ENCODE assay signal across 16 cellular contexts in the genomic region with DNA sequence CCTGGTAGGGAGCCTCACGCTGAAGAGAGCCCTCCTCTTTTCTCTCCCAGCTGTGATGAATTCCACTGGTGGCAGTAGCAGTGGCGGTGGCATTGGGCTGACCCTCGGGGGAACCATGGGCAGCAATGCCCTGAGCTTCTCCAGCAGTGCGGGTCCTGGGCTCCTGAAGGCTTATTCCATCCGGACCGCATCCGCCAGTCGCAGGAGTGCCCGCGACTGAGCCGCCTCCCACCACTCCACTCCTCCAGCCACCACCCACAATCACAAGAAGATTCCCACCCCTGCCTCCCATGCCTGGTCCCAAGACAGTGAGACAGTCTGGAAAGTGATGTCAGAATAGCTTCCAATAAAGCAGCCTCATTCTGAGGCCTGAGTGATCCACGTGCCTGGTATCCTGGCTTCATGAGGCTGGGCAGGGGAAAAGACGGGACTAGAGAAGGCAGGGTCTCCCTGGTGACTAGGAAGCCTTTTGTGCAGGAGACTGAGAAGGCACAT. TPM values are rescaled to one million over a fixed set of nuclear protein-coding genes. Genes with fewer than 3 reads are reported as not detected.
A peak's percentile ranks its signal among the peaks of the same experiment; 100 is the strongest.
DNase-seq lines count a peak whose midpoint lies in the region; TF ChIP-seq lines count a peak whose summit lies in the region.
"Had no signal": no experiment of that assay in that cellular context is flagged by ENCODE, and none has a peak within 500 bp of the region (broad histone marks: within the 10 kb centered on the region; RNA-seq: fewer than 3 reads in every experiment).

No MANE protein-coding gene starts in this region.

- intact Hi-C loops in breast epithelium (cut with DNase I; ENCODE audit: low total_unique reads) (no loop called here), transverse colon (cut with DNase I; ENCODE audit: low total_unique reads) (no loop called here)

- no peaks in the 10 kb centered on the region for H3K36me3 ChIP-seq in breast epithelium
- H3K36me3 ChIP-seq in transverse colon = no peaks in the 10 kb centered on the region

- H3K27me3 ChIP-seq in breast epithelium (no peaks in the 10 kb centered on the region), transverse colon (peaks cover 20% of the 10 kb centered on the region)

- TF ChIP-seq CTCF in breast epithelium (IDR thresholded peaks at IDR 0.05) (no peak), neural crest cell (conservative IDR thresholded peaks at IDR 0.05) (no peak), transverse colon (IDR thresholded peaks at IDR 0.05) (no peak)

- in situ Hi-C loops in transverse colon (cut with MboI; ENCODE audit: low pct_ligation_motif_present in 1 of 4, low pct_unique_long_range_greater_than_20kb in 1 of 4, low sequenced_read_pairs in 3 of 4) = no loop called here

- H3K4me1 ChIP-seq in breast epithelium (peaks cover 13 to 45% of the 10 kb centered on the region in 2 donors), transverse colon (peaks cover 8 to 21% (median 13%) of the 10 kb centered on the region in 4 donors)

- H3K4me3 Mint-ChIP-seq in neural crest cell = no peak overlapping the region
- H3K4me3 Mint-ChIP-seq: activated naive CD8-positive, alpha-beta T cell treated with anti-CD3 and anti-CD28 coated beads for 36 hours; CD4-positive, alpha-beta memory T cell had no signal

- TF ChIP-seq EP300 in transverse colon (IDR thresholded peaks at IDR 0.05; ENCODE audit: low read depth) = no peak

- H3K27me3 Mint-ChIP-seq in neural crest cell (ENCODE audit: low read depth) = peaks cover 44% of the 10 kb centered on the region

- H3K4me3 ChIP-seq in breast epithelium (no peak overlapping the region), transverse colon (no peak overlapping the region)

- H3K9me3 Mint-ChIP-seq in neural crest cell = no peaks in the 10 kb centered on the region
- H3K9me3 Mint-ChIP-seq: activated naive CD8-positive, alpha-beta T cell treated with anti-CD3 and anti-CD28 coated beads for 36 hours had no signal

- H3K9me3 ChIP-seq in breast epithelium = no peaks in the 10 kb centered on the region
- no peaks in the 10 kb centered on the region for H3K9me3 ChIP-seq in transverse colon

- no peaks in the 10 kb centered on the region for H3K36me3 Mint-ChIP-seq in neural crest cell (ENCODE audit: low read depth)
- H3K36me3 Mint-ChIP-seq: CD4-positive, alpha-beta memory T cell had no signal

- DNase-seq in activated CD8-positive, alpha-beta memory T cell treated with anti-CD3 and anti-CD28 coated beads, Interleukin-2, amount 50 U/mL, for 48 hours = peak; percentile 42
- DNase-seq in activated CD8-positive, alpha-beta memory T cell treated with anti-CD3 and anti-CD28 coated beads for 24 hours = no peak
- DNase-seq in breast epithelium (ENCODE audit: low spot score in 2 of 2) (peak in 1 of 2 donors; percentile 63), neural crest cell (ENCODE audit: low read depth, low spot score) (no peak), transverse colon (no peak), SHP77 treated with DMSO at 0.1 percent for 48 hours (lab: John Stamatoyannopoulos, UW) (no peak), NCI-H82 (lab: John Stamatoyannopoulos, UW) (no peak)
- DNase-seq in activated CD4-positive, CD25-positive, alpha-beta regulatory T cell (lab: John Stamatoyannopoulos, UW) = no peak
- DNase-seq: activated naive CD8-positive, alpha-beta T cell treated with anti-CD3 and anti-CD28 coated beads for 36 hours; CD4-positive, alpha-beta memory T cell; NCI-H1048; stimulated activated CD4-positive, alpha-beta T cell treated with anti-CD3 and anti-CD28 coated beads, Interleukin-2, amount 100 ng/mL, for 24 hours had no signal

- 93% methylated on average over 13 of the region's 13 CpGs; no CpG with 5 or more reads in 1 of the 2 donors for WGBS in transverse colon (ENCODE audit: low coverage in 1 of 2), 2 donors

- TF ChIP-seq POLR2A in breast epithelium (IDR thresholded peaks at IDR 0.05) (no peak), transverse colon (IDR thresholded peaks at IDR 0.05) (no peak)

- H3K4me1 Mint-ChIP-seq in neural crest cell = peaks cover 41% of the 10 kb centered on the region

- H3K27ac ChIP-seq in breast epithelium (peak overlapping the region; percentile 97 to 98), transverse colon (peak overlapping the region; percentile 22 to 46 (median 36))

- H3K27ac Mint-ChIP-seq in neural crest cell (ENCODE audit: unreplicated experiment) = peak overlapping the region; percentile 35
- H3K27ac Mint-ChIP-seq: activated naive CD8-positive, alpha-beta T cell treated with anti-CD3 and anti-CD28 coated beads for 36 hours had no signal

RNA-seq across cellular contexts. Expression of gene KRT7, which starts 15.5 kb away (rescaled TPM):
- 1,000 to 10,000 TPM in 1 of 3 donors, 100 to 1,000 TPM in 1, 1 to 10 TPM in 1; 4.2 to 1,051 (median 358) TPM for total RNA-seq in breast epithelium
- total RNA-seq in neural crest cell = not detected in 2 replicates
- 1 to 10 TPM in 1 of 4 donors, under 1 TPM in 2, not detected in 1; 0.75 to 1.6 (median 0.95) TPM for total RNA-seq in transverse colon
- total RNA-seq: CD4-positive, alpha-beta memory T cell; cerebellum; SK-MEL-5 had no signal

RNA-seq across cellular contexts. Expression of gene KRT86, which starts 25.9 kb away (rescaled TPM):
- total RNA-seq in breast epithelium = 1 to 10 TPM in 1 of 3 donors, under 1 TPM in 1, not detected in 1; 0.66 to 2.2 TPM
- total RNA-seq in neural crest cell = not detected in 2 replicates
- 1 to 10 TPM in 1 of 4 donors, not detected in 3; 3.6 TPM for total RNA-seq in transverse colon
- total RNA-seq: activated naive CD8-positive, alpha-beta T cell treated with anti-CD3 and anti-CD28 coated beads for 36 hours; CD4-positive, alpha-beta memory T cell; cerebellum; glomerular endothelial cell; SK-MEL-5 had no signal

RNA-seq across cellular contexts. Expression of gene KRT81, which starts 42.7 kb away (rescaled TPM):
- total RNA-seq in breast epithelium (10 to 100 TPM in 1 of 3 donors, 1 to 10 TPM in 1, not detected in 1; 3.6 to 29.9 TPM), neural crest cell (not detected in 2 replicates), transverse colon (not detected)
- total RNA-seq: activated naive CD8-positive, alpha-beta T cell treated with anti-CD3 and anti-CD28 coated beads for 36 hours; CD4-positive, alpha-beta memory T cell; cerebellum; glomerular endothelial cell; ureter had no signal

RNA-seq across cellular contexts. Expression of gene KRT80, which starts 56.8 kb away (rescaled TPM):
- total RNA-seq in breast epithelium (1 to 10 TPM in 2 of 3 donors, not detected in 1; 2.9 to 9.8 TPM), neural crest cell (not detected in 2 replicates), transverse colon (under 1 TPM in 1 of 4 donors, not detected in 3; 0.14 TPM)
- total RNA-seq: activated naive CD8-positive, alpha-beta T cell treated with anti-CD3 and anti-CD28 coated beads for 36 hours; CD4-positive, alpha-beta memory T cell; cerebellum had no signal
